ENCODE assay signal across 11 cellular contexts in the genomic region with DNA sequence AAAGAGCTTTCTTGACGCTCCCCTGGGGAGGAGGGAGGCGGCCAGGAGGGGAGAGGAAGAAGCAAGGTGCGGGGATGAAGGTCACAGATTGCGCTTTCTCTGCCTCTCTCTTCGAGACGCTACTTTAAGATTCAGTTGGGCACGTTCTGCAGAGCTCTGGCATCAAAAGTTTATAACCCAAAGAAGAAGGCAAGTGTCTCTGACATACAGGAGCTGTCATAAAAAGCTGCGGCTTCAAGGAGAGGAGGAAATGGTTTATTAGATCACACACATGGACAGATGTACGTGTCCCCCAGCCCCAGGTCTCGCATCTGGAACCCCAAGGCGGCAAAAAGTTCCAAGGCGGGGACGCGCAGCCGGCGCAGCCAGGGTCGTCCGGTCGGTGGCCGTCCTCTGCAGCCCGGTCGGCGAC.
A peak's percentile ranks its signal among the peaks of the same experiment; 100 is the strongest.
DNase-seq lines count a peak whose midpoint lies in the region; ATAC-seq and TF ChIP-seq lines count a peak whose summit lies in the region.
"Had no signal": no experiment of that assay in that cellular context is flagged by ENCODE, and none has a peak within 500 bp of the region (broad histone marks: within the 10 kb centered on the region; RNA-seq: fewer than 3 reads in every experiment).

No MANE protein-coding gene starts in this region.

- DNase-seq in left ventricle myocardium inferior, result no peak
- DNase-seq in Right ventricle myocardium superior, result no peak
- DNase-seq in dorsolateral prefrontal cortex, result no peak
- DNase-seq in mesothelial cell of epicardium (ENCODE audit: low spot score in 2 of 2, unreplicated experiment in 2 of 2), result no peak
- no peak for DNase-seq in SIG-M5 treated with dmso at 0.1 percent for 504 hours (lab: John Stamatoyannopoulos, UW; ENCODE audit: unreplicated experiment)
- DNase-seq in activated CD4-positive, alpha-beta T cell treated with anti-CD3 and anti-CD28 coated beads, Interleukin-2, amount 50 U/mL, for 48 hours, result no peak
- DNase-seq: activated CD4-positive, alpha-beta T cell treated with anti-CD3 and anti-CD28 coated beads for 4 hours; NCI-H2081 treated with DMSO at 0.1 percent for 48 hours had no signal

- H3K36me3 ChIP-seq in left ventricle myocardium inferior (no peaks in the 10 kb centered on the region), urinary bladder (ENCODE audit: insufficient read depth) (no peaks in the 10 kb centered on the region)

- no peaks in the 10 kb centered on the region for H3K9me3 ChIP-seq in left ventricle myocardium inferior (replicated peaks)

- H3K27me3 ChIP-seq in left ventricle myocardium inferior (ENCODE audit: low read depth) (peaks cover 72% of the 10 kb centered on the region), dorsolateral prefrontal cortex (peaks cover 0 to 2% (median 0%) of the 10 kb centered on the region in 45 donors)

- H3K27ac Mint-ChIP-seq in mesothelial cell of epicardium, result no peak overlapping the region
- H3K27ac Mint-ChIP-seq: CD14-positive monocyte had no signal

- H3K27me3 Mint-ChIP-seq in mesothelial cell of epicardium (ENCODE audit: low read depth), result peaks cover 73% of the 10 kb centered on the region

- H3K27ac ChIP-seq in left ventricle myocardium inferior (replicated peaks) (no peak overlapping the region), dorsolateral prefrontal cortex (peak overlapping the region in 31 of 59 donors; percentile 4 to 90 (median 47)), urinary bladder (ENCODE audit: low read depth) (no peak overlapping the region)

- peaks cover 25% of the 10 kb centered on the region for H3K4me1 Mint-ChIP-seq in mesothelial cell of epicardium
- H3K4me1 Mint-ChIP-seq: CD14-positive monocyte had no signal

- no peak for ATAC-seq in Right ventricle myocardium superior (ENCODE audit: poor library complexity)
- ATAC-seq in HG02642 (IDR thresholded peaks at IDR 0.05; ENCODE audit: poor library complexity, unreplicated experiment), result no peak

- under 1% methylated on average over 23 of the region's 23 CpGs for WGBS in urinary bladder

- H3K4me1 ChIP-seq in left ventricle myocardium inferior (peaks cover 7% of the 10 kb centered on the region), urinary bladder (ENCODE audit: insufficient read depth) (no peaks in the 10 kb centered on the region)

- no peaks in the 10 kb centered on the region for H3K9me3 Mint-ChIP-seq in mesothelial cell of epicardium

- no peaks in the 10 kb centered on the region for H3K36me3 Mint-ChIP-seq in mesothelial cell of epicardium
- H3K36me3 Mint-ChIP-seq: CD14-positive monocyte had no signal

- intact Hi-C loops in left ventricle myocardium inferior (cut with micrococcal nuclease), result no loop called here
- intact Hi-C loops in Right ventricle myocardium superior (cut with DNase I), result no loop called here
- intact Hi-C loops in dorsolateral prefrontal cortex (cut with DNase I), result loop anchor here (5.0 to 10.0 kb wide), 4 partner anchors 49 to 1249 kb away; no protein-coding TSS in a partner anchor

- peak overlapping the region; percentile 54 for H3K4me3 ChIP-seq in left ventricle myocardium inferior
- H3K4me3 ChIP-seq in dorsolateral prefrontal cortex, result peak overlapping the region; percentile 40 to 77 (median 61)
- peak overlapping the region; percentile 33 for H3K4me3 ChIP-seq in urinary bladder (ENCODE audit: low read depth, low read length)

- peak overlapping the region; percentile 70 for H3K4me3 Mint-ChIP-seq in mesothelial cell of epicardium

- no peak for TF ChIP-seq CTCF in left ventricle myocardium inferior (IDR thresholded peaks at IDR 0.05; ENCODE audit: borderline replicate concordance)
- TF ChIP-seq CTCF in dorsolateral prefrontal cortex (IDR thresholded peaks at IDR 0.05 in 54 of 56, conservative IDR thresholded peaks at IDR 0.05 in 2 of 56; ENCODE audit: low read depth in 1 of 56, partially characterized antibody in 56 of 56), result no peak
- no peak for TF ChIP-seq CTCF in mesothelial cell of epicardium (IDR thresholded peaks at IDR 0.05; ENCODE audit: unreplicated experiment)

Comparison
In these comparisons a context has a peak if more than half of its experiments do, and no peak if none do; other contexts are left out.
1. H3K27ac ChIP-seq: peak in dorsolateral prefrontal cortex (31 of 59); none in left ventricle myocardium inferior (single experiment) and urinary bladder (single experiment).
2. intact Hi-C loops: an anchor here in dorsolateral prefrontal cortex (5.0 to 10.0 kb wide); none called in left ventricle myocardium inferior and Right ventricle myocardium superior.
3. Peak in every context shown above with its lines, with median percentiles within 50 percentile points of each other: H3K4me3 ChIP-seq.